26 cellular contexts compared by ENCODE assay signal in the genomic region with DNA sequence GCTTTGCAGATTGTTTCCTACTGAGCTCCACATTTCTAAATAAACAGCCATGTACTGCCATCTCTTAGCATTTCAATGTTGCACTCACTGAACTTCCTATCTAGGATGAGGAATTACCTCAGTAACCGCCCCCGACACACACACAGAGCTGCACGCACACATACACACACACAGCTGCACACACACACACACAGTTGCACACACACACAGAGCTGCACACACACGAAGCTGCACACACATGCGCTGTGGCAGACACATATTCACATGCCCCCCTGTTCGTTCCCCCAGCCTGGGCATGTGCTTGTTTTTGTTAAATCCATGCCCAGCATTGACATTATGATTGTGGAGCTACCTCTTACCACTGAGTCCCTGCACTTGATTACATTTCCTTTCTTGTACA. TPM values are rescaled to one million over a fixed set of nuclear protein-coding genes. Genes with fewer than 3 reads are reported as not detected.
"Had no signal": no experiment of that assay in that cellular context is flagged by ENCODE, and none has a peak within 500 bp of the region (broad histone marks: within the 10 kb centered on the region; RNA-seq: fewer than 3 reads in every experiment).

No MANE protein-coding gene starts in this region.

- H3K36me3 ChIP-seq: cardiac muscle cell had no signal

- ATAC-seq: activated CD4-positive, alpha-beta T cell treated with anti-CD3 and anti-CD28 coated beads for 36 hours; activated T-cell treated with anti-CD3 and anti-CD28 coated beads, Interleukin-2, amount 50 U/mL, for 4 hours; left ventricle myocardium superior; natural killer cell treated with Interleukin-12 subunit alpha and Interleukin-12 subunit beta and Interleukin-15 and Interleukin-18, amount 100 ng/mL, for 72 hours; stimulated activated naive B cell treated with anti-CD40 and anti-IgM and Interleukin-4, amounts not matched to agents 10 μg/mL and 1 μg/mL and 100 μg/mL, for 72 hours; T-helper 17 cell had no signal

- H3K27me3 ChIP-seq: testis had no signal

- H3K4me3 ChIP-seq: cardiac muscle cell, testis had no signal

- H3K9me3 ChIP-seq: testis had no signal

- DNase-seq: activated B cell treated with CpG ODN at 0.5 μM for 24 hours; activated CD4-positive, alpha-beta T cell treated with anti-CD3 and anti-CD28 coated beads for 36 hours; activated CD4-positive, alpha-beta T cell treated with anti-CD3 and anti-CD28 coated beads, Interleukin-2, amount 50 U/mL, for 4 hours; activated CD8-positive, alpha-beta memory T cell treated with anti-CD3 and anti-CD28 coated beads, Interleukin-2, amount 50 U/mL, for 48 hours; activated naive CD4-positive, alpha-beta T cell treated with anti-CD3 and anti-CD28 coated beads, Interleukin-2, amount 10 ng/mL, durations not matched to agents 7 days and 5 days; activated T-cell treated with anti-CD3 and anti-CD28 coated beads, Interleukin-2, amount 50 U/mL, for 4 hours; dermis blood vessel endothelial cell; effector CD8-positive, alpha-beta T cell; foreskin melanocyte; glutamatergic neuron; hippocampal formation; left ventricle myocardium superior; mammary epithelial cell; midbrain; nucleus accumbens; stimulated activated CD4-positive, alpha-beta T cell treated with anti-CD3 and anti-CD28 coated beads, Interleukin-2, amount 100 ng/mL, for 48 hours; stimulated activated CD8-positive, alpha-beta memory T cell treated with anti-CD3 and anti-CD28 coated beads, Interleukin-4, amount 100 ng/mL, for 48 hours; stimulated activated naive B cell treated with anti-CD40 and anti-IgM and Interleukin-4, amounts not matched to agents 10 μg/mL and 1 μg/mL and 100 μg/mL, for 72 hours; SW 1271; T-helper 17 cell had no signal

- H3K27ac ChIP-seq: cardiac muscle cell, testis had no signal

RNA-seq across cellular contexts. Expression of gene CNPY1, which starts 39.6 kb away (rescaled TPM):
- total RNA-seq: activated B cell treated with CpG ODN at 0.5 μM for 24 hours; activated CD4-positive, alpha-beta T cell treated with anti-CD3 and anti-CD28 coated beads for 36 hours; activated CD8-positive, alpha-beta memory T cell treated with anti-CD3 and anti-CD28 coated beads for 36 hours; activated T-cell treated with anti-CD3 and anti-CD28 coated beads, Interleukin-2, amount 50 U/mL, for 4 hours; dermis blood vessel endothelial cell; esophagus mucosa; left ventricle myocardium superior; mammary epithelial cell; natural killer cell treated with Interleukin-12 subunit alpha and Interleukin-12 subunit beta and Interleukin-15 and Interleukin-18, amount 100 ng/mL, for 72 hours; renal cortical epithelial cell; T-helper 17 cell had no signal
- polyA plus RNA-seq: cardiac muscle cell, mammary epithelial cell had no signal
